In the genomic region with DNA sequence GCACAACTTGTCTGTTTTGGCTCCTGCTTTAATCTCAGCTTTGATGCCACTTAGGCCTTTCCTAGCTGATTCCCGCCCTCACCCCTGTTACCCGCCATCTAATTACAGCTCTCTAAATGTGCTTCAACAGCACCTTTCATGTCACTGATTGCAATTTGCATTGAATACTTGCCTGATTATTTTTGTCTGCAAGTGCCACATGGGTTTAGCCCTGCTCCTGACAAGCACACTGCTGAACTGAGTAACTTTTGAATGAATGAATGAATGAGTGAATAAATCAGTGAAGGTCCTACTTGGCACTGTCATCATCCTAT, we compare ENCODE assay signal across 8 cellular contexts. TPM values are rescaled to one million over a fixed set of nuclear protein-coding genes. Genes with fewer than 3 reads are reported as not detected.
DNase-seq lines count a peak whose midpoint lies in the region; ATAC-seq and TF ChIP-seq lines count a peak whose summit lies in the region.

No MANE protein-coding gene starts in this region.

- H3K27ac ChIP-seq in transverse colon = peak overlapping the region; percentile 88 to 95 (median 92)

- TF ChIP-seq CTCF in kidney epithelial cell (IDR thresholded peaks at IDR 0.05; ENCODE audit: insufficient read depth, low read length, poor library complexity, severe bottlenecking) = no peak
- no peak for TF ChIP-seq CTCF in transverse colon (IDR thresholded peaks at IDR 0.05)

- peaks cover 15% of the 10 kb centered on the region for H3K4me1 Mint-ChIP-seq in activated naive CD4-positive, alpha-beta T cell treated with anti-CD3 and anti-CD28 coated beads, Interleukin-2, amount 50 U/mL, for 24 hours
- peaks cover 25% of the 10 kb centered on the region for H3K4me1 Mint-ChIP-seq in activated T-helper 1 cell treated with anti-CD3 and anti-CD28 coated beads, Interleukin-12 subunit alpha, Interleukin-12 subunit beta, Interleukin-2, Interleukin-4 antibody, amounts not matched to agents 30 ng/mL and 10 ng/mL and 1 ng/mL, durations not matched to agents 14 hours and 24 hours and 36 hours (ENCODE audit: low read depth)

- peak overlapping the region; percentile 83 for H3K4me3 Mint-ChIP-seq in activated naive CD4-positive, alpha-beta T cell treated with anti-CD3 and anti-CD28 coated beads, Interleukin-2, amount 50 U/mL, for 24 hours
- peak overlapping the region; percentile 79 for H3K4me3 Mint-ChIP-seq in activated T-helper 1 cell treated with anti-CD3 and anti-CD28 coated beads, Interleukin-12 subunit alpha, Interleukin-12 subunit beta, Interleukin-2, Interleukin-4 antibody, amounts not matched to agents 30 ng/mL and 10 ng/mL and 1 ng/mL, durations not matched to agents 14 hours and 24 hours and 36 hours

- peaks cover 2% of the 10 kb centered on the region for H3K36me3 Mint-ChIP-seq in activated naive CD4-positive, alpha-beta T cell treated with anti-CD3 and anti-CD28 coated beads, Interleukin-2, amount 50 U/mL, for 24 hours
- no peaks in the 10 kb centered on the region for H3K36me3 Mint-ChIP-seq in activated T-helper 1 cell treated with anti-CD3 and anti-CD28 coated beads, Interleukin-12 subunit alpha, Interleukin-12 subunit beta, Interleukin-2, Interleukin-4 antibody, amounts not matched to agents 30 ng/mL and 10 ng/mL and 1 ng/mL, durations not matched to agents 14 hours and 24 hours and 36 hours (ENCODE audit: low read depth)

- peak overlapping the region; percentile 93 for H3K4me3 ChIP-seq in kidney epithelial cell (ENCODE audit: low read depth, low read length)
- H3K4me3 ChIP-seq in transverse colon = peak overlapping the region in 3 of 4 donors; percentile 67 to 97 (median 76)

- H3K27me3 Mint-ChIP-seq in activated naive CD4-positive, alpha-beta T cell treated with anti-CD3 and anti-CD28 coated beads, Interleukin-2, amount 50 U/mL, for 24 hours = peaks cover 34% of the 10 kb centered on the region
- H3K27me3 Mint-ChIP-seq in activated T-helper 1 cell treated with anti-CD3 and anti-CD28 coated beads, Interleukin-12 subunit alpha, Interleukin-12 subunit beta, Interleukin-2, Interleukin-4 antibody, amounts not matched to agents 30 ng/mL and 10 ng/mL and 1 ng/mL, durations not matched to agents 14 hours and 24 hours and 36 hours (ENCODE audit: insufficient read depth) = peaks cover 48% of the 10 kb centered on the region

- H3K27me3 ChIP-seq in kidney epithelial cell (ENCODE audit: control insufficient read depth, insufficient read depth, low read length) = no peaks in the 10 kb centered on the region
- no peaks in the 10 kb centered on the region for H3K27me3 ChIP-seq in transverse colon

- ATAC-seq in GM21825 (IDR thresholded peaks at IDR 0.05; ENCODE audit: unreplicated experiment) = no peak

- intact Hi-C loops in activated T-helper 1 cell treated with anti-CD3 and anti-CD28 coated beads, Interleukin-12 subunit alpha, Interleukin-12 subunit beta, Interleukin-2, Interleukin-4 antibody, amounts not matched to agents 30 ng/mL and 10 ng/mL and 1 ng/mL, durations not matched to agents 14 hours and 24 hours and 36 hours (cut with micrococcal nuclease) = loop anchor here (1.0 to 5.0 kb wide), 4 partner anchors 32 to 1170 kb away; partner anchors contain the start of genes CEP85L, GOPC and NUS1
- intact Hi-C loops in transverse colon (cut with DNase I; ENCODE audit: low total_unique reads) = no loop called here

- no peak for TF ChIP-seq POLR2A in transverse colon (IDR thresholded peaks at IDR 0.05)

- H3K4me1 ChIP-seq in transverse colon = peaks cover 7 to 37% (median 20%) of the 10 kb centered on the region in 4 donors

- no peak overlapping the region for H3K27ac Mint-ChIP-seq in activated naive CD4-positive, alpha-beta T cell treated with anti-CD3 and anti-CD28 coated beads, Interleukin-2, amount 50 U/mL, for 24 hours
- H3K27ac Mint-ChIP-seq in activated T-helper 1 cell treated with anti-CD3 and anti-CD28 coated beads, Interleukin-12 subunit alpha, Interleukin-12 subunit beta, Interleukin-2, Interleukin-4 antibody, amounts not matched to agents 30 ng/mL and 10 ng/mL and 1 ng/mL, durations not matched to agents 14 hours and 24 hours and 36 hours = no peak overlapping the region

- in situ Hi-C loops in transverse colon (cut with MboI; ENCODE audit: low pct_ligation_motif_present in 1 of 4, low pct_unique_long_range_greater_than_20kb in 1 of 4, low sequenced_read_pairs in 3 of 4) = no loop called here

- WGBS in transverse colon (ENCODE audit: low coverage in 1 of 2), 2 donors = 35% methylated on average over 2 of the region's 2 CpGs; no CpG with 5 or more reads in 1 of the 2 donors

- H3K9me3 ChIP-seq in transverse colon = no peaks in the 10 kb centered on the region

- no peak for DNase-seq in activated naive CD4-positive, alpha-beta T cell treated with anti-CD3 and anti-CD28 coated beads, Interleukin-2, amount 50 U/mL, for 16 hours
- no peak for DNase-seq in activated T-helper 1 cell treated with anti-CD3 and anti-CD28 coated beads, Interleukin-12 subunit alpha, Interleukin-12 subunit beta, Interleukin-2, Interleukin-4 antibody, amounts not matched to agents 30 ng/mL and 10 ng/mL and 1 ng/mL, durations not matched to agents 14 hours and 24 hours and 36 hours (ENCODE audit: low spot score)
- DNase-seq in kidney epithelial cell (ENCODE audit: low read depth) (no peak), transverse colon (no peak), NCI-H510A treated with DMSO at 0.1 percent for 48 hours (lab: John Stamatoyannopoulos, UW) (no peak)
- DNase-seq in NK-92 treated with Interleukin-12 subunit alpha and Interleukin-12 subunit beta, amount 100 ng/mL, for 24 hours (lab: John Stamatoyannopoulos, UW) = no peak

- H3K9me3 Mint-ChIP-seq in activated naive CD4-positive, alpha-beta T cell treated with anti-CD3 and anti-CD28 coated beads, Interleukin-2, amount 50 U/mL, for 24 hours = no peaks in the 10 kb centered on the region
- no peaks in the 10 kb centered on the region for H3K9me3 Mint-ChIP-seq in activated T-helper 1 cell treated with anti-CD3 and anti-CD28 coated beads, Interleukin-12 subunit alpha, Interleukin-12 subunit beta, Interleukin-2, Interleukin-4 antibody, amounts not matched to agents 30 ng/mL and 10 ng/mL and 1 ng/mL, durations not matched to agents 14 hours and 24 hours and 36 hours

- no peak for TF ChIP-seq EP300 in transverse colon (IDR thresholded peaks at IDR 0.05; ENCODE audit: low read depth)

- H3K36me3 ChIP-seq in kidney epithelial cell (ENCODE audit: control insufficient read depth, insufficient read depth, low read length) (no peaks in the 10 kb centered on the region), transverse colon (no peaks in the 10 kb centered on the region)

RNA-seq across cellular contexts. Expression of gene DCBLD1, which starts 0.6 kb away (rescaled TPM):
- total RNA-seq in activated T-helper 1 cell treated with anti-CD3 and anti-CD28 coated beads, Interleukin-12 subunit alpha, Interleukin-12 subunit beta, Interleukin-2, Interleukin-4 antibody, amounts not matched to agents 30 ng/mL and 10 ng/mL and 1 ng/mL, durations not matched to agents 14 hours and 24 hours and 36 hours = 3.9 and 4.5 TPM in 2 replicates
- 10.6 and 13.9 TPM in 2 replicates for total RNA-seq in kidney epithelial cell
- 10 to 100 TPM in 2 of 4 donors, 1 to 10 TPM in 2; 2.2 to 19.4 (median 10.7) TPM for total RNA-seq in transverse colon

RNA-seq across cellular contexts. Expression of gene ROS1, which starts 56.1 kb away (rescaled TPM):
- not detected in 2 replicates for total RNA-seq in activated T-helper 1 cell treated with anti-CD3 and anti-CD28 coated beads, Interleukin-12 subunit alpha, Interleukin-12 subunit beta, Interleukin-2, Interleukin-4 antibody, amounts not matched to agents 30 ng/mL and 10 ng/mL and 1 ng/mL, durations not matched to agents 14 hours and 24 hours and 36 hours
- under 0.01 and 0.04 TPM in 2 replicates for total RNA-seq in kidney epithelial cell
- total RNA-seq in transverse colon = 1 to 10 TPM in 2 of 4 donors, under 1 TPM in 1, not detected in 1; 0.80 to 4.1 (median 2.5) TPM
